In genomic region chr4:41963105-41963504, GRCh38 we compare ENCODE assay signal across 12 cellular contexts. TPM values are rescaled to one million over a fixed set of nuclear protein-coding genes. Genes with fewer than 3 reads are reported as not detected.
DNase-seq lines count a peak whose midpoint lies in the region; TF ChIP-seq lines count a peak whose summit lies in the region.
"Had no signal": no experiment of that assay in that cellular context is flagged by ENCODE, and none has a peak within 500 bp of the region (broad histone marks: within the 10 kb centered on the region; RNA-seq: fewer than 3 reads in every experiment).

No MANE protein-coding gene starts in this region.

- H3K4me1 ChIP-seq in Loucy (ENCODE audit: insufficient read depth, low read length, poor library complexity, severe bottlenecking) (no peaks in the 10 kb centered on the region), trophoblast cell (ENCODE audit: control insufficient read depth in 1 of 2, insufficient read depth in 2 of 2, low read length in 2 of 2) (no peaks in the 10 kb centered on the region)

- H3K27me3 ChIP-seq in Loucy (ENCODE audit: insufficient read depth, low read length, poor library complexity, severe bottlenecking) (no peaks in the 10 kb centered on the region), trophoblast cell (ENCODE audit: insufficient read depth, low read length) (no peaks in the 10 kb centered on the region)

- H3K4me2 ChIP-seq in Loucy (ENCODE audit: low read depth, low read length, poor library complexity, severe bottlenecking) (no peak overlapping the region), trophoblast cell (ENCODE audit: low read length) (no peak overlapping the region)

- H2AK5ac ChIP-seq in trophoblast cell (ENCODE audit: low read length): no peak overlapping the region

- H3K4me3 Mint-ChIP-seq in activated CD4-positive, alpha-beta memory T cell treated with anti-CD3 and anti-CD28 coated beads, Interleukin-2, amount 10 ng/mL, durations not matched to agents 7 days and 5 days: no peak overlapping the region
- H3K4me3 Mint-ChIP-seq: CD8-positive, alpha-beta memory T cell had no signal

- no peak overlapping the region for H4K12ac ChIP-seq in trophoblast cell (ENCODE audit: low read depth, low read length)

- H3K27ac Mint-ChIP-seq in activated CD4-positive, alpha-beta memory T cell treated with anti-CD3 and anti-CD28 coated beads, Interleukin-2, amount 10 ng/mL, durations not matched to agents 7 days and 5 days: no peak overlapping the region
- H3K27ac Mint-ChIP-seq: CD8-positive, alpha-beta memory T cell had no signal

- H3K79me2 ChIP-seq in Loucy (ENCODE audit: insufficient read depth, low read length) (no peaks in the 10 kb centered on the region), trophoblast cell (ENCODE audit: control insufficient read depth, insufficient read depth, low read length, poor library complexity) (no peaks in the 10 kb centered on the region)

- CTCF ChIA-PET in activated CD4-positive, alpha-beta memory T cell treated with anti-CD3 and anti-CD28 coated beads, Interleukin-2, amount 10 ng/mL, durations not matched to agents 7 days and 5 days (lab: Charles Lee): interaction anchor here (1.0 to 1.4 kb wide), 7 partner anchors 10 to 122 kb away, joined by 3 to 7 read pairs (median 3); partner anchors contain the start of gene TMEM33

- POLR2A ChIA-PET in activated CD4-positive, alpha-beta memory T cell treated with anti-CD3 and anti-CD28 coated beads, Interleukin-2, amount 10 ng/mL, durations not matched to agents 7 days and 5 days (lab: Charles Lee): no interaction called here

- no peak overlapping the region for H2BK5ac ChIP-seq in trophoblast cell (ENCODE audit: low read depth, low read length, poor library complexity)

- H2BK12ac ChIP-seq in trophoblast cell (ENCODE audit: low read length): no peak overlapping the region

- H3K14ac ChIP-seq in trophoblast cell (ENCODE audit: low read length): no peak overlapping the region

- no peak overlapping the region for H4K8ac ChIP-seq in trophoblast cell (ENCODE audit: low read depth, low read length)

- no peak overlapping the region for H3K9ac ChIP-seq in Loucy (ENCODE audit: low read depth, low read length, poor library complexity, severe bottlenecking)
- no peak overlapping the region for H3K9ac ChIP-seq in trophoblast cell (ENCODE audit: low read length)

- H3K23ac ChIP-seq in trophoblast cell (ENCODE audit: low read length): no peak overlapping the region

- H3K4me1 Mint-ChIP-seq in activated CD4-positive, alpha-beta memory T cell treated with anti-CD3 and anti-CD28 coated beads, Interleukin-2, amount 10 ng/mL, durations not matched to agents 7 days and 5 days: no peaks in the 10 kb centered on the region
- H3K4me1 Mint-ChIP-seq: CD8-positive, alpha-beta memory T cell had no signal

- H3K9me3 ChIP-seq in Loucy (ENCODE audit: insufficient read depth, low read depth, low read length) (no peaks in the 10 kb centered on the region), trophoblast cell (ENCODE audit: insufficient read depth, low read depth, low read length) (no peaks in the 10 kb centered on the region)
- H3K9me3 ChIP-seq: HAP-1 had no signal

- peaks cover 2% of the 10 kb centered on the region for H3K36me3 Mint-ChIP-seq in activated CD4-positive, alpha-beta memory T cell treated with anti-CD3 and anti-CD28 coated beads, Interleukin-2, amount 10 ng/mL, durations not matched to agents 7 days and 5 days (ENCODE audit: low read depth)

- no peaks in the 10 kb centered on the region for H3K9me2 ChIP-seq in Loucy (replicated peaks; ENCODE audit: low read depth, low read length)

- no peak overlapping the region for H3K4ac ChIP-seq in trophoblast cell (ENCODE audit: low read depth, low read length)

- H2AFZ ChIP-seq in Loucy (ENCODE audit: low read length): no peak overlapping the region
- H2AFZ ChIP-seq in trophoblast cell (ENCODE audit: insufficient read depth, low read length, poor library complexity): no peak overlapping the region

- H3K27ac ChIP-seq in trophoblast cell (ENCODE audit: low read depth, low read length): no peak overlapping the region

- H3K27me3 Mint-ChIP-seq in activated CD4-positive, alpha-beta memory T cell treated with anti-CD3 and anti-CD28 coated beads, Interleukin-2, amount 10 ng/mL, durations not matched to agents 7 days and 5 days: no peaks in the 10 kb centered on the region
- H3K27me3 Mint-ChIP-seq: CD8-positive, alpha-beta memory T cell had no signal

- no peak overlapping the region for H2BK120ac ChIP-seq in trophoblast cell (ENCODE audit: insufficient read depth, low read length, poor library complexity)

- no peaks in the 10 kb centered on the region for H4K20me1 ChIP-seq in Loucy (ENCODE audit: insufficient read depth, low read length, poor library complexity, severe bottlenecking)

- H4K91ac ChIP-seq in trophoblast cell (ENCODE audit: low read depth, low read length): no peak overlapping the region

- H3K18ac ChIP-seq in trophoblast cell (ENCODE audit: low read length): no peak overlapping the region

- H3K4me3 ChIP-seq in Loucy (ENCODE audit: low read length, poor library complexity, severe bottlenecking) (no peak overlapping the region), choroid plexus epithelial cell (ENCODE audit: low read depth, low read length) (no peak overlapping the region), trophoblast cell (ENCODE audit: low read depth, low read length) (no peak overlapping the region)
- H3K4me3 ChIP-seq: HAP-1, lung had no signal

- H3F3A ChIP-seq in Loucy (ENCODE audit: low read depth): no peaks in the 10 kb centered on the region; the same call in 1 of the 2 replicates

- H3K79me1 ChIP-seq in trophoblast cell (ENCODE audit: low read length): no peaks in the 10 kb centered on the region

- no CpG with 5 or more reads among the region's 4 CpGs for WGBS in trophoblast cell (ENCODE audit: extremely low coverage, insufficient coverage, insufficient read length)

- H3K36me3 ChIP-seq in Loucy (ENCODE audit: insufficient read depth, low read length) (no peaks in the 10 kb centered on the region), trophoblast cell (ENCODE audit: control insufficient read depth in 1 of 2, insufficient read depth in 2 of 2, low read length in 2 of 2) (no peaks in the 10 kb centered on the region)

- DNase-seq in NCI-H345 treated with DMSO at 0.1 percent for 48 hours (lab: John Stamatoyannopoulos, UW; ENCODE audit: unreplicated experiment): peak; percentile 5
- no peak for DNase-seq in NCI-H345 (lab: John Stamatoyannopoulos, UW)
- DNase-seq in choroid plexus epithelial cell (ENCODE audit: low read depth): peak; percentile 50
- DNase-seq in trophoblast cell: peak; percentile 35 to 79
- no peak for DNase-seq in GM19240 (ENCODE audit: insufficient read length, low spot score)
- DNase-seq in activated CD4-positive, alpha-beta T cell treated with anti-CD3 and anti-CD28 coated beads for 48 hours: no peak
- no peak for DNase-seq in activated CD4-positive, alpha-beta memory T cell treated with anti-CD3 and anti-CD28 coated beads, Interleukin-2, amount 10 ng/mL, durations not matched to agents 7 days and 5 days
- DNase-seq: activated naive CD4-positive, alpha-beta T cell treated with anti-CD3 and anti-CD28 coated beads, Interleukin-2, amount 50 U/mL, for 16 hours had no signal

- peaks cover 3% of the 10 kb centered on the region for H3K9me3 Mint-ChIP-seq in activated CD4-positive, alpha-beta memory T cell treated with anti-CD3 and anti-CD28 coated beads, Interleukin-2, amount 10 ng/mL, durations not matched to agents 7 days and 5 days

- TF ChIP-seq CTCF in Loucy (conservative IDR thresholded peaks at IDR 0.05; ENCODE audit: low read length): peak; percentile 67
- peak; percentile 51 for TF ChIP-seq CTCF in choroid plexus epithelial cell (conservative IDR thresholded peaks at IDR 0.05; ENCODE audit: low read depth, low read length)

RNA-seq across cellular contexts. Expression of gene DCAF4L1, which starts 18.5 kb away (rescaled TPM):
- 0.08 and 0.11 TPM in 2 replicates for polyA plus RNA-seq in trophoblast cell (2013)
- total RNA-seq in activated CD4-positive, alpha-beta memory T cell treated with anti-CD3 and anti-CD28 coated beads, Interleukin-2, amount 10 ng/mL, durations not matched to agents 7 days and 5 days: under 1 TPM; 0.10 to 0.15 TPM
- polyA plus RNA-seq: CD8-positive, alpha-beta memory T cell had no signal

RNA-seq across cellular contexts. Expression of gene SLC30A9, which starts 27.2 kb away (rescaled TPM):
- polyA plus RNA-seq in trophoblast cell (2013): 29.7 and 31.2 TPM in 2 replicates
- 10 to 100 TPM; 33.2 to 34.3 TPM for total RNA-seq in activated CD4-positive, alpha-beta memory T cell treated with anti-CD3 and anti-CD28 coated beads, Interleukin-2, amount 10 ng/mL, durations not matched to agents 7 days and 5 days

RNA-seq across cellular contexts. Expression of gene TMEM33, which starts 27.9 kb away (rescaled TPM):
- 87.7 and 94.9 TPM in 2 replicates for polyA plus RNA-seq in trophoblast cell (2013)
- total RNA-seq in activated CD4-positive, alpha-beta memory T cell treated with anti-CD3 and anti-CD28 coated beads, Interleukin-2, amount 10 ng/mL, durations not matched to agents 7 days and 5 days: 10 to 100 TPM; 53.3 to 55.9 TPM

Comparison
In these comparisons a context has a peak if more than half of its experiments do, and no peak if none do; other contexts are left out.
1. DNase-seq: peak in NCI-H345 treated with DMSO at 0.1 percent for 48 hours (single experiment), choroid plexus epithelial cell (single experiment) and trophoblast cell (2 of 2); none in NCI-H345 (single experiment), GM19240 (single experiment), activated CD4-positive, alpha-beta T cell treated with anti-CD3 and anti-CD28 coated beads for 48 hours (single experiment) and activated CD4-positive, alpha-beta memory T cell treated with anti-CD3 and anti-CD28 coated beads, Interleukin-2, amount 10 ng/mL, durations not matched to agents 7 days and 5 days (single experiment).